ENCODE assay signal across 8 cellular contexts in genomic region chr11:95835768-95836488, GRCh38. TPM values are rescaled to one million over a fixed set of nuclear protein-coding genes. Genes with fewer than 3 reads are reported as not detected.
DNase-seq lines count a peak whose midpoint lies in the region; ATAC-seq and TF ChIP-seq lines count a peak whose summit lies in the region.

No MANE protein-coding gene starts in this region.

- no peak overlapping the region for H3K4me2 ChIP-seq in KMS-11

- no peak overlapping the region for H2AFZ ChIP-seq in KMS-11 (ENCODE audit: low read depth)

- no peaks in the 10 kb centered on the region for H3K79me2 ChIP-seq in KMS-11 (ENCODE audit: insufficient read depth, low read depth)

- H3K9ac ChIP-seq in KMS-11 = no peak overlapping the region

- DNase-seq in EL = peak; percentile 89
- peak; percentile 84 for DNase-seq in RKO (ENCODE audit: low spot score)
- peak; percentile 95 for DNase-seq in fibroblast of villous mesenchyme (ENCODE audit: low read depth)
- no peak for DNase-seq in omental fat pad (ENCODE audit: low spot score)
- DNase-seq in thyroid gland = peak; percentile 62 to 72

- H4K20me1 ChIP-seq in KMS-11 (ENCODE audit: insufficient read depth) = no peaks in the 10 kb centered on the region

- H3K36me3 ChIP-seq in KMS-11 (ENCODE audit: insufficient read depth) = no peaks in the 10 kb centered on the region
- H3K36me3 ChIP-seq in thyroid gland = peaks cover 14 to 29% of the 10 kb centered on the region in 2 donors

- no peak overlapping the region for H3K27ac ChIP-seq in KMS-11
- H3K27ac ChIP-seq in thyroid gland = peak overlapping the region in 1 of 3 donors; percentile 41

- TF ChIP-seq CTCF in KMS-11 (conservative IDR thresholded peaks at IDR 0.05; ENCODE audit: low read depth, low read length) = peak; percentile 82
- TF ChIP-seq CTCF in fibroblast of villous mesenchyme (IDR thresholded peaks at IDR 0.05; ENCODE audit: insufficient read depth, low read depth, low read length) = peak; percentile 93
- TF ChIP-seq CTCF in omental fat pad (IDR thresholded peaks at IDR 0.05) = peak in 2 of 3 donors; percentile 59 to 67
- TF ChIP-seq CTCF in thyroid gland (IDR thresholded peaks at IDR 0.05) = peak; percentile 58 to 93 (median 89)

- H3K4me1 ChIP-seq in KMS-11 (ENCODE audit: low read depth, poor library complexity, severe bottlenecking) (peaks cover 5% of the 10 kb centered on the region), thyroid gland (no peaks in the 10 kb centered on the region)

- ATAC-seq in GM21825 (IDR thresholded peaks at IDR 0.05; ENCODE audit: unreplicated experiment) (peak; percentile 92), omental fat pad (ENCODE audit: low FRiP score) (peak; percentile 94)
- peak; percentile 84 for ATAC-seq in activated T-helper 17 cell treated with anti-CD3 and anti-CD28 coated beads, Interleukin-2, amount 50 U/mL, for 72 hours (replicated peaks)

- no peaks in the 10 kb centered on the region for H3K9me3 ChIP-seq in thyroid gland

- TF ChIP-seq POLR2A in thyroid gland (IDR thresholded peaks at IDR 0.05) = no peak

- H3K27ac Mint-ChIP-seq in activated T-helper 17 cell treated with anti-CD3 and anti-CD28 coated beads, Interleukin-2, amount 50 U/mL, for 72 hours = no peak overlapping the region

- H3K27me3 Mint-ChIP-seq in activated T-helper 17 cell treated with anti-CD3 and anti-CD28 coated beads, Interleukin-2, amount 50 U/mL, for 72 hours = no peaks in the 10 kb centered on the region

- H3K36me3 Mint-ChIP-seq in activated T-helper 17 cell treated with anti-CD3 and anti-CD28 coated beads, Interleukin-2, amount 50 U/mL, for 72 hours (ENCODE audit: low read depth) = peaks cover 95% of the 10 kb centered on the region

- H3K27me3 ChIP-seq in KMS-11 (ENCODE audit: insufficient read depth, low read depth) = no peaks in the 10 kb centered on the region
- no peaks in the 10 kb centered on the region for H3K27me3 ChIP-seq in thyroid gland

- no peaks in the 10 kb centered on the region for H3K4me1 Mint-ChIP-seq in activated T-helper 17 cell treated with anti-CD3 and anti-CD28 coated beads, Interleukin-2, amount 50 U/mL, for 72 hours

- 18 to 27% methylated on average over 3 of the region's 3 CpGs for WGBS in thyroid gland, 2 donors

- H3K4me3 Mint-ChIP-seq in activated T-helper 17 cell treated with anti-CD3 and anti-CD28 coated beads, Interleukin-2, amount 50 U/mL, for 72 hours = no peak overlapping the region

- no peaks in the 10 kb centered on the region for H3K9me3 Mint-ChIP-seq in activated T-helper 17 cell treated with anti-CD3 and anti-CD28 coated beads, Interleukin-2, amount 50 U/mL, for 72 hours

- intact Hi-C loops in thyroid gland (cut with DNase I) = loop anchor here (5.0 kb wide), 1 partner anchor 556 kb away; the partner anchor contains the start of gene JRKL

- H3K4me3 ChIP-seq in KMS-11 (IDR thresholded peaks at IDR 0.05; ENCODE audit: insufficient read depth, low read depth, low read length) (no peak overlapping the region), fibroblast of villous mesenchyme (ENCODE audit: low read depth, low read length) (no peak overlapping the region), thyroid gland (replicated peaks in 1 of 3) (no peak overlapping the region)

RNA-seq across cellular contexts. Expression of gene CEP57, which starts 45.6 kb away (rescaled TPM):
- 100 to 1,000 TPM in 1 of 2 donors, 10 to 100 TPM in 1; 79.9 to 159 TPM for total RNA-seq in activated T-helper 17 cell treated with anti-CD3 and anti-CD28 coated beads, Interleukin-2, amount 50 U/mL, for 72 hours
- total RNA-seq in fibroblast of villous mesenchyme (30.9 and 48.4 TPM in 2 replicates), omental fat pad (10 to 100 TPM; 17.8 to 38.9 (median 30.4) TPM), thyroid gland (10 to 100 TPM; 41.3 to 57.7 (median 53.7) TPM)

RNA-seq across cellular contexts. Expression of gene FAM76B, which starts 46.3 kb away (rescaled TPM):
- 10 to 100 TPM; 38.3 to 50.7 TPM for total RNA-seq in activated T-helper 17 cell treated with anti-CD3 and anti-CD28 coated beads, Interleukin-2, amount 50 U/mL, for 72 hours
- 15.1 and 22.2 TPM in 2 replicates for total RNA-seq in fibroblast of villous mesenchyme
- 10 to 100 TPM; 16.5 to 40.0 (median 25.3) TPM for total RNA-seq in omental fat pad
- total RNA-seq in thyroid gland = 10 to 100 TPM; 37.4 to 61.9 (median 46.8) TPM
